8 cellular contexts compared by ENCODE assay signal in genomic region chrX:47145408-47146120, GRCh38. TPM values are rescaled to one million over a fixed set of nuclear protein-coding genes. Genes with fewer than 3 reads are reported as not detected.
DNase-seq lines count a peak whose midpoint lies in the region; ATAC-seq and TF ChIP-seq lines count a peak whose summit lies in the region.

No MANE protein-coding gene starts in this region.

- peak overlapping the region; percentile 92 for H3K4me2 ChIP-seq in fibroblast of lung (ENCODE audit: extremely low read depth, insufficient read depth, low read length)

- H3K27ac ChIP-seq in VCaP: peak overlapping the region; percentile 90
- peak overlapping the region; percentile 63 for H3K27ac ChIP-seq in fibroblast of lung (ENCODE audit: insufficient read depth, low read length)
- peak overlapping the region; percentile 95 for H3K27ac ChIP-seq in neutrophil

- peaks cover 59% of the 10 kb centered on the region for H3K79me2 ChIP-seq in fibroblast of lung (ENCODE audit: control insufficient read depth, insufficient read depth, low read length)

- peak overlapping the region; percentile 87 for H3K9ac ChIP-seq in fibroblast of lung (ENCODE audit: insufficient read depth, low read length)

- DNase-seq in activated gamma-delta T cell treated with Interleukin-2 at 50 U/mL for 16 hours: peak; percentile 27
- DNase-seq in activated gamma-delta T cell (lab: John Stamatoyannopoulos, UW): no peak
- peak in 1 of 2 donors; percentile 14 for DNase-seq in fibroblast of lung (ENCODE audit: low read depth in 2 of 2)
- no peak for DNase-seq in DMS 273 (lab: John Stamatoyannopoulos, UW; ENCODE audit: unreplicated experiment)

- ATAC-seq in HG03045 (IDR thresholded peaks at IDR 0.05; ENCODE audit: unreplicated experiment): peak; percentile 28
- ATAC-seq in GM18520 (IDR thresholded peaks at IDR 0.05; ENCODE audit: unreplicated experiment): no peak

- no peaks in the 10 kb centered on the region for H3K4me1 ChIP-seq in fibroblast of lung (ENCODE audit: control insufficient read depth, extremely low read depth, insufficient read depth, low read length)
- H3K4me1 ChIP-seq in neutrophil (ENCODE audit: control insufficient read depth in 1 of 2, insufficient read depth in 1 of 2, low read depth in 1 of 2, low read length in 1 of 2): peaks cover 23% of the 10 kb centered on the region in 2 experiments

- TF ChIP-seq CTCF in VCaP (conservative IDR thresholded peaks at IDR 0.05): no peak
- TF ChIP-seq CTCF in fibroblast of lung (conservative IDR thresholded peaks at IDR 0.05 in 1 of 2, IDR thresholded peaks at IDR 0.05 in 1 of 2; ENCODE audit: low read depth in 1 of 2, low read length in 2 of 2): no peak
- TF ChIP-seq CTCF in neutrophil (IDR thresholded peaks at IDR 0.05): no peak

- no peaks in the 10 kb centered on the region for H4K20me1 ChIP-seq in fibroblast of lung (ENCODE audit: control insufficient read depth, extremely low read depth, insufficient read depth, low read length)

- H3K9me3 ChIP-seq in fibroblast of lung (ENCODE audit: control insufficient read depth, insufficient read depth, low read depth, low read length) (no peaks in the 10 kb centered on the region), neutrophil (no peaks in the 10 kb centered on the region)

- H3K36me3 ChIP-seq in fibroblast of lung (ENCODE audit: control insufficient read depth, insufficient read depth, low read length) (no peaks in the 10 kb centered on the region), neutrophil (no peaks in the 10 kb centered on the region)

- H2AFZ ChIP-seq in fibroblast of lung (ENCODE audit: low read length): peak overlapping the region; percentile 39

- H3K27me3 ChIP-seq in fibroblast of lung (ENCODE audit: control insufficient read depth, insufficient read depth, low read length) (no peaks in the 10 kb centered on the region), neutrophil (no peaks in the 10 kb centered on the region)

- H3K4me3 ChIP-seq in fibroblast of lung (replicated peaks in 1 of 4; ENCODE audit: control extremely low read depth in 1 of 4, insufficient read depth in 1 of 4, low read depth in 3 of 4, low read length in 4 of 4) (peak overlapping the region; percentile 50 to 85 (median 68)), neutrophil (ENCODE audit: low read depth in 1 of 2, low read length in 1 of 2) (peak overlapping the region; percentile 73 to 79)

RNA-seq across cellular contexts. Expression of gene RBM10, which starts 0.5 kb away (rescaled TPM):
- 39.5 and 50.0 TPM in 2 replicates for total RNA-seq in fibroblast of lung
- 14.9 and 21.2 TPM in 2 replicates for polyA plus RNA-seq in fibroblast of lung
- 22.7 and 36.0 TPM in 2 replicates for polyA plus RNA-seq in fibroblast of lung (2012)
- polyA minus RNA-seq in fibroblast of lung (ENCODE audit: low replicate concordance): 46.4 and 61.5 TPM in 2 replicates

RNA-seq across cellular contexts. Expression of gene NDUFB11, which starts 1.1 kb away (rescaled TPM):
- total RNA-seq in fibroblast of lung: 55.0 and 72.7 TPM in 2 replicates
- 38.9 and 44.0 TPM in 2 replicates for polyA plus RNA-seq in fibroblast of lung
- polyA plus RNA-seq in fibroblast of lung (2012): 92.3 and 104 TPM in 2 replicates
- polyA minus RNA-seq in fibroblast of lung (ENCODE audit: low replicate concordance): 91.5 and 109 TPM in 2 replicates

RNA-seq across cellular contexts. Expression of gene UBA1, which starts 48.1 kb away (rescaled TPM):
- total RNA-seq in fibroblast of lung: 75.2 and 135 TPM in 2 replicates
- polyA plus RNA-seq in fibroblast of lung: 158 and 303 TPM in 2 replicates
- 188 and 340 TPM in 2 replicates for polyA plus RNA-seq in fibroblast of lung (2012)
- 759 and 1,104 TPM in 2 replicates for polyA minus RNA-seq in fibroblast of lung (ENCODE audit: low replicate concordance)
